In the genomic region with DNA sequence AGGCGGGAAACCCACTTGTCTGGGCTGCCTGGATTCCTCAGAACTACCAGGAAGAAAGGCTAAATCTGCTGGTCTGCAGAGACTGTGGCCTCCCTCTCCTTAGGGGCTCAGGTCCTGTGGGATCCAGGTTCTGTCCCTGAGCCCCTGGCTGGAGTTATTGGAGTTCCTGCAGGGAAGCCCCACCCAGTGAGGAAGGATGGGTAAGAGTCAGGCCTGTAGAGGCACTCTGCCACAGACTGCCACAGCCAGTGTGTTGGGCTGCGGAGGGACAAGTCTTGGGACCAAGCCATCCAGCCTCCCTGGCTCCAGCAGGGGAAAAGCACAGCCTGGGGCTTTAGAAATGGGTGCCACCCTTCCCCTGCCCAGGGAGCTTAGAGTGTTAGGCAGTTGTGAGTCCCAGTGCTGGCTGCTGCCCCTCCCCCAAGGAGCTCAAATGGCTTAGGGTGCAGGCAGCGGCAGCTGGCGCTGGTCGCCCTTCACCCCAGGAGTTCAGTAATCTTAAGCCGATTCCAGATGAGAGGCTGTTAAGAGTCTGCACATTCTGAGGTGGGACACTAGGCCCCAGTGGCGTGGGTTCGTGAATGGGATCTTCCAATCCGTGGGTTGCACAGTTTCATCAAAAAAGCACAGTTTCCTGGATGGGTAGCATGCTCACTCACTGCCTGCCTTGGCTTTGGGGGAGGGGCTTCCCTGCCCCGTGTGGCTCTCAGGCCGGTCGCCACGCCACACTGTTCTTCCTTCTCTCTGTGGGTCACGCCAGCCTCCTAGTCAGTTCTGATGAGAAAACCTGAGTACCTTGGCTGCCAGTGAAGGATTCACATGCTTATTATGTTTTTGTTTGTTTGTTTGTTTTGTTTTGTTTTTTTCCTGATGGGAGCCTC, we compare ENCODE assay signal across 1 cellular context.
TF ChIP-seq lines count a peak whose summit lies in the region.

No MANE protein-coding gene starts in this region.

TF ChIP-seq in H1, 55 proteins besides CTCF, POLR2A, EP300 and RAD21 (continued from another document):
- peak; percentile 18 for TF ChIP-seq KDM4A (IDR thresholded peaks at IDR 0.05; ENCODE audit: low read depth, low read length, severe bottlenecking)
- no peak for TF ChIP-seq SP1 (IDR thresholded peaks at IDR 0.05; ENCODE audit: low read depth, low read length)
- TF ChIP-seq TBP (IDR thresholded peaks at IDR 0.05; ENCODE audit: low read depth, low read length): no peak
- TF ChIP-seq RBBP5 (IDR thresholded peaks at IDR 0.05; ENCODE audit: borderline replicate concordance, low read depth, low read length): peak; percentile 67; the same call in 1 of the 2 replicates
- peak; percentile 77 for TF ChIP-seq ASH2L (IDR thresholded peaks at IDR 0.05; ENCODE audit: low read length)
